8 cellular contexts compared by ENCODE assay signal in genomic region chr11:78045851-78046485, GRCh38.
DNase-seq lines count a peak whose midpoint lies in the region; FAIRE-seq and TF ChIP-seq lines count a peak whose summit lies in the region.

No MANE protein-coding gene starts in this region.

- no peaks in the 10 kb centered on the region for H3K9me2 ChIP-seq in OCI-LY1 (ENCODE audit: low read depth, low read length)

- no peaks in the 10 kb centered on the region for H3F3A ChIP-seq in OCI-LY1 (ENCODE audit: insufficient read depth, low read length)

- no peak overlapping the region for H2AFZ ChIP-seq in OCI-LY1 (ENCODE audit: low read length)

- H3K4me3 ChIP-seq in OCI-LY1 (ENCODE audit: low read depth, low read length, poor library complexity, severe bottlenecking) (peak overlapping the region; percentile 47), muscle layer of duodenum (ENCODE audit: low read depth in 1 of 2, low read length in 2 of 2) (peak overlapping the region; percentile 66 to 67)

- peaks cover 5% of the 10 kb centered on the region for H3K4me1 ChIP-seq in OCI-LY1 (ENCODE audit: insufficient read depth, low read length, severe bottlenecking)
- peaks cover 0 to 3% of the 10 kb centered on the region in 2 donors for H3K4me1 ChIP-seq in muscle layer of duodenum (ENCODE audit: control insufficient read depth in 1 of 2, insufficient read depth in 2 of 2, low read length in 2 of 2)

- H3K9ac ChIP-seq in OCI-LY1 (ENCODE audit: low read length) = no peak overlapping the region

- H3K4me2 ChIP-seq in OCI-LY1 (ENCODE audit: low read length) = peak overlapping the region; percentile 65

- no peaks in the 10 kb centered on the region for H3K79me2 ChIP-seq in OCI-LY1 (ENCODE audit: insufficient read depth, low read length)

- FAIRE-seq in HTR-8/SVneo (lab: Jason Lieb, UNC) = peak; percentile 62

- H3K36me3 ChIP-seq in OCI-LY1 (ENCODE audit: insufficient read depth, low read length) (no peaks in the 10 kb centered on the region), muscle layer of duodenum (ENCODE audit: control insufficient read depth in 1 of 2, insufficient read depth in 2 of 2, low read length in 2 of 2) (no peaks in the 10 kb centered on the region)

- H3K27me3 ChIP-seq in OCI-LY1 (ENCODE audit: insufficient read depth, low read length) (no peaks in the 10 kb centered on the region), muscle layer of duodenum (ENCODE audit: low read depth, low read length) (no peaks in the 10 kb centered on the region)

- no peak for TF ChIP-seq POLR2A in erythroblast (IDR thresholded peaks at IDR 0.05; ENCODE audit: low read length)

- H4K20me1 ChIP-seq in OCI-LY1 (ENCODE audit: insufficient read depth, low read length) = no peaks in the 10 kb centered on the region

- H3K9me3 ChIP-seq in OCI-LY1 (ENCODE audit: low read length) = no peaks in the 10 kb centered on the region
- no peaks in the 10 kb centered on the region for H3K9me3 ChIP-seq in muscle layer of duodenum (ENCODE audit: control insufficient read depth in 1 of 2, low read length in 2 of 2)

- DNase-seq in SIG-M5 treated with dmso at 0.1 percent for 504 hours (lab: John Stamatoyannopoulos, UW; ENCODE audit: unreplicated experiment) (peak; percentile 34), SIG-M5 (lab: John Stamatoyannopoulos, UW) (no peak), HTR-8/SVneo (ENCODE audit: insufficient read length, low spot score) (peak; percentile 87), erythroblast (lab: John Stamatoyannopoulos, UW) (peak; percentile 68 to 84)
- DNase-seq in activated T-cell treated with anti-CD3 and anti-CD28 coated beads, Interleukin-2, amount 50 U/mL, for 1 hour = peak; percentile 86
- peak; percentile 54 for DNase-seq in stimulated activated CD8-positive, alpha-beta memory T cell treated with anti-CD3 and anti-CD28 coated beads, Interleukin-7, amount 100 ng/mL, for 24 hours (ENCODE audit: low read depth)

- H3K27ac ChIP-seq in OCI-LY1 (ENCODE audit: low read depth, low read length, poor library complexity, severe bottlenecking) (no peak overlapping the region), muscle layer of duodenum (ENCODE audit: low read length) (peak overlapping the region; percentile 42)

- TF ChIP-seq CTCF in OCI-LY1 (IDR thresholded peaks at IDR 0.05; ENCODE audit: low read length) = peak; percentile 99
